ENCODE assay signal across 1 cellular context in genomic region chr7:8295638-8296361, GRCh38.
A peak's percentile ranks its signal among the peaks of the same experiment; 100 is the strongest.
TF ChIP-seq lines count a peak whose summit lies in the region.

No MANE protein-coding gene starts in this region.

TF ChIP-seq in HepG2, 621 proteins besides CTCF, POLR2A, EP300 and RAD21 (continued from another document and continues in another):
- TF ChIP-seq, protein P1, sequence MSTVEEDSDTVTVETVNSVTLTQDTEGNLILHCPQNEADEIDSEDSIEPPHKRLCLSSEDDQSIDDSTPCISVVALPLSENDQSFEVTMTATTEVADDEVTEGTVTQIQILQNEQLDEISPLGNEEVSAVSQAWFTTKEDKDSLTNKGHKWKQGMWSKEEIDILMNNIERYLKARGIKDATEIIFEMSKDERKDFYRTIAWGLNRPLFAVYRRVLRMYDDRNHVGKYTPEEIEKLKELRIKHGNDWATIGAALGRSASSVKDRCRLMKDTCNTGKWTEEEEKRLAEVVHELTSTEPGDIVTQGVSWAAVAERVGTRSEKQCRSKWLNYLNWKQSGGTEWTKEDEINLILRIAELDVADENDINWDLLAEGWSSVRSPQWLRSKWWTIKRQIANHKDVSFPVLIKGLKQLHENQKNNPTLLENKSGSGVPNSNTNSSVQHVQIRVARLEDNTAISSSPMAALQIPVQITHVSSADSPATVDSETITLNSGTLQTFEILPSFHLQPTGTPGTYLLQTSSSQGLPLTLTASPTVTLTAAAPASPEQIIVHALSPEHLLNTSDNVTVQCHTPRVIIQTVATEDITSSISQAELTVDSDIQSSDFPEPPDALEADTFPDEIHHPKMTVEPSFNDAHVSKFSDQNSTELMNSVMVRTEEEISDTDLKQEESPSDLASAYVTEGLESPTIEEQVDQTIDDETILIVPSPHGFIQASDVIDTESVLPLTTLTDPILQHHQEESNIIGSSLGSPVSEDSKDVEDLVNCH (CRISPR knock-in tag; IDR thresholded peaks at IDR 0.05) = no peak
- TF ChIP-seq ARID3A (IDR thresholded peaks at IDR 0.05; ENCODE audit: low read depth, low read length) = 0 out of 2 replicates have a peak, but pooled peaks have one; percentile 45
- no peak for TF ChIP-seq NR0B2 (CRISPR knock-in tag; IDR thresholded peaks at IDR 0.05)
- TF ChIP-seq HOXD1 (CRISPR knock-in tag; IDR thresholded peaks at IDR 0.05) = no peak
- no peak for TF ChIP-seq SMARCE1 (IDR thresholded peaks at IDR 0.05; ENCODE audit: borderline replicate concordance)
- no peak for TF ChIP-seq ZNF20 (CRISPR knock-in tag; IDR thresholded peaks at IDR 0.05)
- TF ChIP-seq SMC3 (IDR thresholded peaks at IDR 0.05; ENCODE audit: low read length) = peak; percentile 83
- peak; percentile 63; the same call in 1 of the 2 replicates for TF ChIP-seq MIXL1 (CRISPR knock-in tag; IDR thresholded peaks at IDR 0.05)
- 0 out of 2 replicates have a peak, but pooled peaks have one; percentile 11 for TF ChIP-seq PPARG (CRISPR knock-in tag; conservative IDR thresholded peaks at IDR 0.05)
- TF ChIP-seq NR3C1 (CRISPR knock-in tag; IDR thresholded peaks at IDR 0.05) = no peak
- no peak for TF ChIP-seq PRMT3 (CRISPR knock-in tag; IDR thresholded peaks at IDR 0.05; ENCODE audit: borderline replicate concordance, low read depth)
- TF ChIP-seq FOXK2 (IDR thresholded peaks at IDR 0.05) = no peak
- TF ChIP-seq ZFY (CRISPR knock-in tag; IDR thresholded peaks at IDR 0.05) = no peak
- TF ChIP-seq, protein P2, sequence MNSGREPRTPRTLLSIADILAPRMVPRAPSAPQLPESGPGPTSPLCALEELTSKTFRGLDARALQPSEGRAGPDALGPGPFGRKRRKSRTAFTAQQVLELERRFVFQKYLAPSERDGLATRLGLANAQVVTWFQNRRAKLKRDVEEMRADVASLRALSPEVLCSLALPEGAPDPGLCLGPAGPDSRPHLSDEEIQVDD (CRISPR knock-in tag; IDR thresholded peaks at IDR 0.05; ENCODE audit: borderline replicate concordance) = no peak
- TF ChIP-seq KLF9 (CRISPR knock-in tag; IDR thresholded peaks at IDR 0.05; ENCODE audit: low read depth) = no peak
- peak; percentile 39; the same call in 1 of the 2 replicates for TF ChIP-seq GATAD2A (CRISPR knock-in tag; IDR thresholded peaks at IDR 0.05)
- TF ChIP-seq HNRNPK (IDR thresholded peaks at IDR 0.05; ENCODE audit: low read depth, low read length, poor library complexity, severe bottlenecking) = no peak
- no peak for TF ChIP-seq PHF5A (CRISPR knock-in tag; IDR thresholded peaks at IDR 0.05; ENCODE audit: low read depth, unreplicated experiment)
- TF ChIP-seq ZNF282 (IDR thresholded peaks at IDR 0.05; ENCODE audit: partially characterized antibody) = no peak
- no peak for TF ChIP-seq NFIC (IDR thresholded peaks at IDR 0.05; ENCODE audit: low read length)
- TF ChIP-seq ZSCAN25 (CRISPR knock-in tag; IDR thresholded peaks at IDR 0.05) = no peak
- TF ChIP-seq NFKBIZ (CRISPR knock-in tag; IDR thresholded peaks at IDR 0.05) = no peak
- no peak for TF ChIP-seq ZNF513 (CRISPR knock-in tag; conservative IDR thresholded peaks at IDR 0.05)
- TF ChIP-seq ZNF749 (CRISPR knock-in tag; IDR thresholded peaks at IDR 0.05; ENCODE audit: borderline replicate concordance) = no peak
- TF ChIP-seq ZNF570 (CRISPR knock-in tag; IDR thresholded peaks at IDR 0.05; ENCODE audit: borderline replicate concordance) = no peak
- no peak for TF ChIP-seq GATAD1 (CRISPR knock-in tag; IDR thresholded peaks at IDR 0.05)
- no peak for TF ChIP-seq LCORL (IDR thresholded peaks at IDR 0.05)
- TF ChIP-seq LCORL (CRISPR knock-in tag; IDR thresholded peaks at IDR 0.05) = no peak
- no peak for TF ChIP-seq IKZF1 (IDR thresholded peaks at IDR 0.05)
- TF ChIP-seq ATM (IDR thresholded peaks at IDR 0.05; ENCODE audit: borderline replicate concordance) = no peak
- TF ChIP-seq CENPBD1 (CRISPR knock-in tag; IDR thresholded peaks at IDR 0.05; ENCODE audit: borderline replicate concordance, low read depth) = no peak
- no peak for TF ChIP-seq RFX3 (CRISPR knock-in tag; IDR thresholded peaks at IDR 0.05)
- no peak for TF ChIP-seq HHEX (CRISPR knock-in tag; IDR thresholded peaks at IDR 0.05)
- TF ChIP-seq, protein P3, sequence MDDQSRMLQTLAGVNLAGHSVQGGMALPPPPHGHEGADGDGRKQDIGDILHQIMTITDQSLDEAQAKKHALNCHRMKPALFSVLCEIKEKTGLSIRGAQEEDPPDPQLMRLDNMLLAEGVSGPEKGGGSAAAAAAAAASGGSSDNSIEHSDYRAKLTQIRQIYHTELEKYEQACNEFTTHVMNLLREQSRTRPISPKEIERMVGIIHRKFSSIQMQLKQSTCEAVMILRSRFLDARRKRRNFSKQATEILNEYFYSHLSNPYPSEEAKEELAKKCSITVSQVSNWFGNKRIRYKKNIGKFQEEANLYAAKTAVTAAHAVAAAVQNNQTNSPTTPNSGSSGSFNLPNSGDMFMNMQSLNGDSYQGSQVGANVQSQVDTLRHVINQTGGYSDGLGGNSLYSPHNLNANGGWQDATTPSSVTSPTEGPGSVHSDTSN (CRISPR knock-in tag; IDR thresholded peaks at IDR 0.05; ENCODE audit: borderline replicate concordance) = no peak
- TF ChIP-seq PRPF4 (IDR thresholded peaks at IDR 0.05; ENCODE audit: low read depth, low read length, poor library complexity, severe bottlenecking) = no peak
- no peak for TF ChIP-seq ZNF512B (CRISPR knock-in tag; IDR thresholded peaks at IDR 0.05; ENCODE audit: borderline replicate concordance)
- TF ChIP-seq SP140L (CRISPR knock-in tag; IDR thresholded peaks at IDR 0.05; ENCODE audit: borderline replicate concordance) = no peak
- TF ChIP-seq KDM3A (CRISPR knock-in tag; IDR thresholded peaks at IDR 0.05; ENCODE audit: low read depth) = no peak
- TF ChIP-seq, protein P4, sequence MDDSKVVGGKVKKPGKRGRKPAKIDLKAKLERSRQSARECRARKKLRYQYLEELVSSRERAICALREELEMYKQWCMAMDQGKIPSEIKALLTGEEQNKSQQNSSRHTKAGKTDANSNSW (CRISPR knock-in tag; IDR thresholded peaks at IDR 0.05; ENCODE audit: borderline replicate concordance) = no peak
- no peak for TF ChIP-seq POLR2AphosphoS2 (IDR thresholded peaks at IDR 0.05; ENCODE audit: low read depth, low read length)
- TF ChIP-seq FOXA1 (IDR thresholded peaks at IDR 0.05) = no peak
- TF ChIP-seq FOXA1 (CRISPR knock-in tag; IDR thresholded peaks at IDR 0.05) = peak; percentile 68
- TF ChIP-seq FOXK1 (CRISPR knock-in tag; IDR thresholded peaks at IDR 0.05; ENCODE audit: borderline replicate concordance, low read depth) = no peak
- TF ChIP-seq KLF13 (CRISPR knock-in tag; IDR thresholded peaks at IDR 0.05) = no peak
- no peak for TF ChIP-seq ZNF382 (CRISPR knock-in tag; IDR thresholded peaks at IDR 0.05; ENCODE audit: borderline replicate concordance)
- no peak for TF ChIP-seq MATR3 (CRISPR knock-in tag; IDR thresholded peaks at IDR 0.05)
- no peak for TF ChIP-seq CREB3 (CRISPR knock-in tag; IDR thresholded peaks at IDR 0.05)
- TF ChIP-seq POLR2G (IDR thresholded peaks at IDR 0.05; ENCODE audit: low read depth, low read length) = no peak
- TF ChIP-seq, protein P5, sequence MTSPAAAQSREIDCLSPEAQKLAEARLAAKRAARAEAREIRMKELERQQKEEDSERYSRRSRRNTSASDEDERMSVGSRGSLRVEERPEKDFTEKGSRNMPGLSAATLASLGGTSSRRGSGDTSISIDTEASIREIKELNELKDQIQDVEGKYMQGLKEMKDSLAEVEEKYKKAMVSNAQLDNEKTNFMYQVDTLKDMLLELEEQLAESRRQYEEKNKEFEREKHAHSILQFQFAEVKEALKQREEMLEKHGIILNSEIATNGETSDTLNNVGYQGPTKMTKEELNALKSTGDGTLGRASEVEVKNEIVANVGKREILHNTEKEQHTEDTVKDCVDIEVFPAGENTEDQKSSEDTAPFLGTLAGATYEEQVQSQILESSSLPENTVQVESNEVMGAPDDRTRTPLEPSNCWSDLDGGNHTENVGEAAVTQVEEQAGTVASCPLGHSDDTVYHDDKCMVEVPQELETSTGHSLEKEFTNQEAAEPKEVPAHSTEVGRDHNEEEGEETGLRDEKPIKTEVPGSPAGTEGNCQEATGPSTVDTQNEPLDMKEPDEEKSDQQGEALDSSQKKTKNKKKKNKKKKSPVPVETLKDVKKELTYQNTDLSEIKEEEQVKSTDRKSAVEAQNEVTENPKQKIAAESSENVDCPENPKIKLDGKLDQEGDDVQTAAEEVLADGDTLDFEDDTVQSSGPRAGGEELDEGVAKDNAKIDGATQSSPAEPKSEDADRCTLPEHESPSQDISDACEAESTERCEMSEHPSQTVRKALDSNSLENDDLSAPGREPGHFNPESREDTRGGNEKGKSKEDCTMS (CRISPR knock-in tag; conservative IDR thresholded peaks at IDR 0.05) = no peak
- TF ChIP-seq KAT8 (CRISPR knock-in tag; IDR thresholded peaks at IDR 0.05) = peak; percentile 74; the same call in 1 of the 2 replicates
